Comparison of ENCODE assay signal across 25 cellular contexts in the genomic region with DNA sequence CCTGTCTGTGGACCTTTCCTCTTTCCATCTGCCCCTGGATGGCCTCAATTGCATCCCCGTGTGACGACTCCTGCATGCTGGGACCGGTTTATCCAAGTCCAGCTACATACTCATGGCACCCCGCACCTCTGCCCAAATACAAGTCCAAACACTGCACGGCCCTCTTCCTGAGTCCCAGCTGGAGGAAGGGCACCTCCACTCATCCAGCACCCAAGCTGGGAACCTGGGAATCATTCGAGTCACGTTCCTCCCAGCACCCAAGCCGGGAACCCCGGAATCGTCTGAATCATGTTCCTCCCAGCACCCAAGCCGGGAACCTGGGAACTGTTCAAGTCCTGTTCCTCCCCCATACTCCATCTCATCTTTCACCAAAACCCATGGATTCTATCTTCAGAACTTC. TPM values are rescaled to one million over a fixed set of nuclear protein-coding genes. Genes with fewer than 3 reads are reported as not detected.
DNase-seq lines count a peak whose midpoint lies in the region; ATAC-seq, FAIRE-seq and TF ChIP-seq lines count a peak whose summit lies in the region.
"Had no signal": no experiment of that assay in that cellular context is flagged by ENCODE, and none has a peak within 500 bp of the region (broad histone marks: within the 10 kb centered on the region; RNA-seq: fewer than 3 reads in every experiment).

No MANE protein-coding gene starts in this region.

- no peaks in the 10 kb centered on the region for H3K9me3 ChIP-seq in CD4-positive, CD25-positive, alpha-beta regulatory T cell (ENCODE audit: control insufficient read depth in 2 of 2, low read length in 2 of 2)
- H3K9me3 ChIP-seq in keratinocyte (ENCODE audit: control insufficient read depth, low read depth, low read length) (no peaks in the 10 kb centered on the region), lower lobe of right lung (no peaks in the 10 kb centered on the region)

- no peak overlapping the region for H3K4me3 Mint-ChIP-seq in activated CD4-positive, alpha-beta T cell treated with anti-CD3 and anti-CD28 coated beads, Interleukin-2, amount 10 ng/mL, durations not matched to agents 24 days and 14 days
- peak overlapping the region in 1 of 4 donors; percentile 71 for H3K4me3 Mint-ChIP-seq in CD4-positive, CD25-positive, alpha-beta regulatory T cell
- no peak overlapping the region for H3K4me3 Mint-ChIP-seq in activated naive CD8-positive, alpha-beta T cell treated with anti-CD3 and anti-CD28 coated beads, Interleukin-2, amount 50 U/mL, for 24 hours
- H3K4me3 Mint-ChIP-seq: CD8-positive, alpha-beta T cell; HFFc6 had no signal

- no peak overlapping the region for H3K4me3 ChIP-seq in CD4-positive, CD25-positive, alpha-beta regulatory T cell (ENCODE audit: low read depth, low read length)
- H3K4me3 ChIP-seq in keratinocyte (ENCODE audit: control insufficient read depth in 2 of 3, extremely low read depth in 1 of 3, insufficient read depth in 2 of 3, low read depth in 1 of 3, low read length in 3 of 3): no peak overlapping the region
- no peak overlapping the region for H3K4me3 ChIP-seq in lower lobe of right lung

- H3K9me1 ChIP-seq in keratinocyte (ENCODE audit: control insufficient read depth, extremely low read depth, insufficient read depth, low read length): no peaks in the 10 kb centered on the region

- H3K27ac ChIP-seq in CD4-positive, CD25-positive, alpha-beta regulatory T cell (ENCODE audit: insufficient read depth, low read length, poor library complexity, severe bottlenecking): no peak overlapping the region
- H3K27ac ChIP-seq in keratinocyte (ENCODE audit: control insufficient read depth, insufficient read depth, low read length) (no peak overlapping the region), lower lobe of right lung (no peak overlapping the region)

- H3K36me3 ChIP-seq in CD4-positive, CD25-positive, alpha-beta regulatory T cell (ENCODE audit: control insufficient read depth, insufficient read depth, low read length): no peaks in the 10 kb centered on the region
- H3K36me3 ChIP-seq in keratinocyte (ENCODE audit: control insufficient read depth in 2 of 2, extremely low read depth in 1 of 2, insufficient read depth in 2 of 2, low read length in 2 of 2): no peaks in the 10 kb centered on the region
- no peaks in the 10 kb centered on the region for H3K36me3 ChIP-seq in lower lobe of right lung

- no peaks in the 10 kb centered on the region for H3K27me3 Mint-ChIP-seq in activated CD4-positive, alpha-beta T cell treated with anti-CD3 and anti-CD28 coated beads, Interleukin-2, amount 10 ng/mL, durations not matched to agents 24 days and 14 days
- peaks cover 13% of the 10 kb centered on the region for H3K27me3 Mint-ChIP-seq in CD4-positive, CD25-positive, alpha-beta regulatory T cell
- peaks cover 12% of the 10 kb centered on the region for H3K27me3 Mint-ChIP-seq in activated naive CD8-positive, alpha-beta T cell treated with anti-CD3 and anti-CD28 coated beads, Interleukin-2, amount 50 U/mL, for 24 hours

- H3K4me1 ChIP-seq in CD4-positive, CD25-positive, alpha-beta regulatory T cell (ENCODE audit: control insufficient read depth, insufficient read depth, low read length, poor library complexity, severe bottlenecking): peaks cover 12% of the 10 kb centered on the region
- peaks cover 5% of the 10 kb centered on the region for H3K4me1 ChIP-seq in keratinocyte (ENCODE audit: control insufficient read depth, extremely low read depth, insufficient read depth, low read length)
- H3K4me1 ChIP-seq in lower lobe of right lung: no peaks in the 10 kb centered on the region

- peaks cover 18% of the 10 kb centered on the region for H3K9me3 Mint-ChIP-seq in activated CD4-positive, alpha-beta T cell treated with anti-CD3 and anti-CD28 coated beads, Interleukin-2, amount 10 ng/mL, durations not matched to agents 24 days and 14 days
- H3K9me3 Mint-ChIP-seq in CD4-positive, CD25-positive, alpha-beta regulatory T cell: peaks cover 0 to 5% (median 0%) of the 10 kb centered on the region in 7 donors
- peaks cover 7% of the 10 kb centered on the region for H3K9me3 Mint-ChIP-seq in activated naive CD8-positive, alpha-beta T cell treated with anti-CD3 and anti-CD28 coated beads, Interleukin-2, amount 50 U/mL, for 24 hours
- H3K9me3 Mint-ChIP-seq: CD8-positive, alpha-beta T cell had no signal

- no peaks in the 10 kb centered on the region for H3K27me3 ChIP-seq in CD4-positive, CD25-positive, alpha-beta regulatory T cell (ENCODE audit: control insufficient read depth, insufficient read depth, low read length)
- no peaks in the 10 kb centered on the region for H3K27me3 ChIP-seq in keratinocyte (ENCODE audit: control insufficient read depth, extremely low read depth, insufficient read depth, low read length)
- H3K27me3 ChIP-seq in lower lobe of right lung (ENCODE audit: low read depth): no peaks in the 10 kb centered on the region

- no peak for FAIRE-seq in keratinocyte (lab: Jason Lieb, UNC)
- FAIRE-seq: GM12891, GM18507 had no signal

- dilution Hi-C loops in keratinocyte (cut with MboI; ENCODE audit: extremely low pct_ligation_motif_present, low sequenced_read_pairs): no loop called here

- H2AFZ ChIP-seq in keratinocyte (ENCODE audit: control insufficient read depth, low read length): peak overlapping the region; percentile 49

- peaks cover 30% of the 10 kb centered on the region for H3K4me1 Mint-ChIP-seq in activated CD4-positive, alpha-beta T cell treated with anti-CD3 and anti-CD28 coated beads, Interleukin-2, amount 10 ng/mL, durations not matched to agents 24 days and 14 days
- H3K4me1 Mint-ChIP-seq in CD4-positive, CD25-positive, alpha-beta regulatory T cell: peaks cover 11 to 33% (median 24%) of the 10 kb centered on the region in 4 donors
- H3K4me1 Mint-ChIP-seq in activated naive CD8-positive, alpha-beta T cell treated with anti-CD3 and anti-CD28 coated beads, Interleukin-2, amount 50 U/mL, for 24 hours: peaks cover 25% of the 10 kb centered on the region

- peaks cover 12% of the 10 kb centered on the region for H3K36me3 Mint-ChIP-seq in activated CD4-positive, alpha-beta T cell treated with anti-CD3 and anti-CD28 coated beads, Interleukin-2, amount 10 ng/mL, durations not matched to agents 24 days and 14 days (ENCODE audit: low read depth)
- no peaks in the 10 kb centered on the region for H3K36me3 Mint-ChIP-seq in CD4-positive, CD25-positive, alpha-beta regulatory T cell
- H3K36me3 Mint-ChIP-seq in activated naive CD8-positive, alpha-beta T cell treated with anti-CD3 and anti-CD28 coated beads, Interleukin-2, amount 50 U/mL, for 24 hours (ENCODE audit: low read depth): peaks cover 6% of the 10 kb centered on the region
- H3K36me3 Mint-ChIP-seq: CD8-positive, alpha-beta T cell had no signal

- DNase-seq in activated CD4-positive, alpha-beta T cell treated with anti-CD3 and anti-CD28 coated beads, Interleukin-2, amount 10 ng/mL, durations not matched to agents 24 days and 14 days: no peak
- DNase-seq in activated CD4-positive, alpha-beta T cell treated with anti-CD3 and anti-CD28 coated beads for 48 hours: no peak
- DNase-seq in CD4-positive, CD25-positive, alpha-beta regulatory T cell: no peak
- DNase-seq in activated naive CD8-positive, alpha-beta T cell treated with anti-CD3 and anti-CD28 coated beads, Interleukin-2, amount 50 U/mL, for 24 hours: no peak
- DNase-seq in keratinocyte (ENCODE audit: low read depth, low spot score): peak; percentile 21
- no peak for DNase-seq in lower lobe of right lung
- no peak for DNase-seq in SW480 (ENCODE audit: low spot score)
- DNase-seq: CD8-positive, alpha-beta T cell; GF-D8; HFFc6; KBM-7; NCI-H1417 treated with DMSO at 0.1 percent for 48 hours; NCI-H2029; NCI-H2171; NCI-H446 treated with DMSO at 0.1 percent for 48 hours; NK-92 treated with Interleukin-12 subunit alpha and Interleukin-12 subunit beta, amount 100 ng/mL, for 24 hours had no signal

- no peak for TF ChIP-seq CTCF in keratinocyte (optimal IDR thresholded peaks at IDR 0.05 in 1 of 3, IDR thresholded peaks at IDR 0.05 in 1 of 3, conservative IDR thresholded peaks at IDR 0.05 in 1 of 3; ENCODE audit: extremely low read depth in 1 of 3, insufficient read depth in 2 of 3, low read length in 3 of 3)
- TF ChIP-seq CTCF in lower lobe of right lung (IDR thresholded peaks at IDR 0.05): no peak

- H3K79me2 ChIP-seq in keratinocyte (ENCODE audit: control insufficient read depth, insufficient read depth, low read length): no peaks in the 10 kb centered on the region

- no peaks in the 10 kb centered on the region for H4K20me1 ChIP-seq in keratinocyte (ENCODE audit: control insufficient read depth, extremely low read depth, insufficient read depth, low read length)

- peak overlapping the region; percentile 27 for H3K4me2 ChIP-seq in keratinocyte (ENCODE audit: control insufficient read depth, extremely low read depth, insufficient read depth, low read depth, low read length)

- intact Hi-C loops in activated CD4-positive, alpha-beta T cell treated with anti-CD3 and anti-CD28 coated beads, Interleukin-2, amount 10 ng/mL, durations not matched to agents 24 days and 14 days (cut with micrococcal nuclease): no loop called here
- intact Hi-C loops in lower lobe of right lung (cut with DNase I): no loop called here

- no peak overlapping the region for H3K9ac ChIP-seq in keratinocyte (ENCODE audit: control insufficient read depth, extremely low read depth, insufficient read depth, low read length)

- no peak for ATAC-seq in CD4-positive, CD25-positive, alpha-beta regulatory T cell (ENCODE audit: low read depth in 2 of 2)
- no peak for ATAC-seq in activated naive CD8-positive, alpha-beta T cell treated with anti-CD3 and anti-CD28 coated beads, Interleukin-2, amount 50 U/mL, for 24 hours
- ATAC-seq in lower lobe of right lung: no peak
- no peak for ATAC-seq in GM21737 (IDR thresholded peaks at IDR 0.05; ENCODE audit: unreplicated experiment)
- ATAC-seq: CD8-positive, alpha-beta T cell had no signal

- peak overlapping the region; percentile 70 for H3K27ac Mint-ChIP-seq in activated CD4-positive, alpha-beta T cell treated with anti-CD3 and anti-CD28 coated beads, Interleukin-2, amount 10 ng/mL, durations not matched to agents 24 days and 14 days
- peak overlapping the region in 2 of 3 donors; percentile 43 to 62 for H3K27ac Mint-ChIP-seq in CD4-positive, CD25-positive, alpha-beta regulatory T cell
- H3K27ac Mint-ChIP-seq in activated naive CD8-positive, alpha-beta T cell treated with anti-CD3 and anti-CD28 coated beads, Interleukin-2, amount 50 U/mL, for 24 hours: peak overlapping the region; percentile 10
- H3K27ac Mint-ChIP-seq: CD8-positive, alpha-beta T cell; HFFc6 had no signal

RNA-seq across cellular contexts. Expression of a gene that starts 10.2 kb away (rescaled TPM):
- total RNA-seq in activated CD4-positive, alpha-beta T cell treated with anti-CD3 and anti-CD28 coated beads, Interleukin-2, amount 10 ng/mL, durations not matched to agents 24 days and 14 days: 0.07 TPM in 2 replicates
- 0.15 TPM for total RNA-seq in CD4-positive, CD25-positive, alpha-beta regulatory T cell
- polyA plus RNA-seq in CD4-positive, CD25-positive, alpha-beta regulatory T cell: under 1 TPM in 2 of 4 donors, not detected in 2; 0.11 to 0.14 TPM
- polyA plus RNA-seq in keratinocyte: not detected in 3 replicates
- polyA plus RNA-seq in keratinocyte (2011; ENCODE audit: low read depth): not detected
- polyA plus RNA-seq in keratinocyte (2011; cell fraction: cytosol; rRNA removed): not detected in 2 replicates
- polyA plus RNA-seq in keratinocyte (2011; cell fraction: nucleus; rRNA removed): not detected in 2 replicates
- not detected in 2 replicates for polyA plus RNA-seq in keratinocyte (2012; ENCODE audit: low replicate concordance)
- polyA minus RNA-seq in keratinocyte: not detected in 3 replicates
- polyA minus RNA-seq in keratinocyte (2011; cell fraction: cytosol; rRNA and poly(A)+ RNA removed): not detected
- polyA minus RNA-seq in keratinocyte (2011; cell fraction: nucleus; rRNA and poly(A)+ RNA removed): not detected in 2 replicates
- not detected for total RNA-seq in lower lobe of right lung
- total RNA-seq: A172; CD8-positive, alpha-beta T cell; Daoy; H4; HFFc6; OCI-LY7; RPMI7951 had no signal
- polyA plus RNA-seq: BJ had no signal

RNA-seq across cellular contexts. Expression of a gene that starts 19.5 kb away (rescaled TPM):
- total RNA-seq in activated CD4-positive, alpha-beta T cell treated with anti-CD3 and anti-CD28 coated beads, Interleukin-2, amount 10 ng/mL, durations not matched to agents 24 days and 14 days: not detected in 2 replicates
- not detected for total RNA-seq in CD4-positive, CD25-positive, alpha-beta regulatory T cell
- not detected for polyA plus RNA-seq in CD4-positive, CD25-positive, alpha-beta regulatory T cell
- polyA plus RNA-seq in keratinocyte: not detected in 3 replicates
- polyA plus RNA-seq in keratinocyte (2011; ENCODE audit: low read depth): not detected
- polyA plus RNA-seq in keratinocyte (2011; cell fraction: cytosol; rRNA removed): not detected in 2 replicates
- not detected in 2 replicates for polyA plus RNA-seq in keratinocyte (2011; cell fraction: nucleus; rRNA removed)
- not detected in 2 replicates for polyA plus RNA-seq in keratinocyte (2012; ENCODE audit: low replicate concordance)
- not detected in 3 replicates for polyA minus RNA-seq in keratinocyte
- polyA minus RNA-seq in keratinocyte (2011; cell fraction: cytosol; rRNA and poly(A)+ RNA removed): not detected
- polyA minus RNA-seq in keratinocyte (2011; cell fraction: nucleus; rRNA and poly(A)+ RNA removed): not detected in 2 replicates
- total RNA-seq in lower lobe of right lung: not detected
- total RNA-seq: A172; CD8-positive, alpha-beta T cell; Daoy; H4; HFFc6; OCI-LY7; RPMI7951 had no signal
- polyA plus RNA-seq: BJ had no signal

Comparison
In these comparisons a context has a peak if more than half of its experiments do, and no peak if none do; other contexts are left out.
1. H3K27ac Mint-ChIP-seq: peak in every context shown above with its lines; median percentile 70 in activated CD4-positive, alpha-beta T cell treated with anti-CD3 and anti-CD28 coated beads, Interleukin-2, amount 10 ng/mL, durations not matched to agents 24 days and 14 days; 52 in CD4-positive, CD25-positive, alpha-beta regulatory T cell; 10 in activated naive CD8-positive, alpha-beta T cell treated with anti-CD3 and anti-CD28 coated beads, Interleukin-2, amount 50 U/mL, for 24 hours.